ENCODE assay signal across 8 cellular contexts in the genomic region with DNA sequence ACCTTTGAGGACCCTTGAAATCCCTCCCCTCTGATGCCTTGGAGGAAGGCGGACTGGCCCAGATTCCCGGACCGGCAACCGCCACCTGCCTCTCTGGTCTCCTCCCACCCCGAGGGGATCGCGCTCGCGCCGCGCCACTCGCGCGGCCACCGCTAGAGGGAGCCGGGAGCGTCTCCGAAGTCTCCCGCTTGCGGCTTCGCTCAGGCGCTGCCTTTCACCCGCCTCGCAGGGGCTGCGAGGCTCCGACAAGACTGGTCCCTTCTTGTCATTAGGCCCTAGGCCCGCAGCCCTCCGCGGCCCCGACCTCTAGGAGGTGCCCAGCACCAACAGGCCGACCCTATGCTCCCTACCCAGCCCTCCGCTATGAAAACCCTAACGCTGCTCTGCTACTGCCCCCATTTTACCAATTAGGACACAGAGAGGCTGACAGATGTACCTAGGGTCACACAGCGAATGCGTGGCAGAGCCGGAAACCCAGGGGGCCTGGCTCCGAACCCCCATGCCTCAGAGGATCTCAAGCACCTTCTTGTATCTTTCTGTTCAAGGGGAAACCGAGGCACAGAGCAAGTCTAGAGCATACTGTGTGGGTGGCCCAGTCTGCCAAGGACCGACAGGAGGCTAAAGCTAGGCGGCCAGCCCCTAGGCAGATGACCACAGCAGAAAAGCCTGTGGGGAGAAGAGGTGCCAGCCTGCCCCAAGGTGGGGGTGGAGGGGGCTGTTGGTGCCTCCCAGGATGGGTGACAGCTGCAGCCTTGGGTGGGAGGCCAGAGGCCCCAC. TPM values are rescaled to one million over a fixed set of nuclear protein-coding genes. Genes with fewer than 3 reads are reported as not detected.
A peak's percentile ranks its signal among the peaks of the same experiment; 100 is the strongest.
DNase-seq lines count a peak whose midpoint lies in the region; ATAC-seq and TF ChIP-seq lines count a peak whose summit lies in the region.

No MANE protein-coding gene starts in this region.

- H3K27me3 ChIP-seq in CD4-positive, alpha-beta T cell (ENCODE audit: control insufficient read depth, insufficient read depth, low read length), result peaks cover 28% of the 10 kb centered on the region

- H3K4me3 ChIP-seq in HFF-Myc (replicated peaks; ENCODE audit: low read depth, low read length), result no peak overlapping the region

- TF ChIP-seq CTCF in CD4-positive, alpha-beta T cell (IDR thresholded peaks at IDR 0.05), result peak; percentile 77
- TF ChIP-seq CTCF in HFF-Myc (IDR thresholded peaks at IDR 0.05; ENCODE audit: low read depth, low read length, missing control alignments) (peak; percentile 98), mesothelial cell of epicardium (IDR thresholded peaks at IDR 0.05; ENCODE audit: unreplicated experiment) (peak; percentile 92)

- CTCF ChIA-PET in CD4-positive, alpha-beta T cell (lab: Charles Lee), result no interaction called here
- CTCF ChIA-PET in activated CD4-positive, alpha-beta memory T cell treated with anti-CD3 and anti-CD28 coated beads for 36 hours (lab: Charles Lee), result interaction anchor here (0.6 to 2.4 kb wide), 9 partner anchors 9 to 39 kb away, joined by 3 to 9 read pairs (median 5); no protein-coding TSS in a partner anchor

- no peaks in the 10 kb centered on the region for H3K9me3 Mint-ChIP-seq in CD4-positive, alpha-beta T cell
- H3K9me3 Mint-ChIP-seq in activated CD4-positive, alpha-beta memory T cell treated with anti-CD3 and anti-CD28 coated beads for 36 hours, result no peaks in the 10 kb centered on the region
- H3K9me3 Mint-ChIP-seq in mesothelial cell of epicardium, result no peaks in the 10 kb centered on the region

- peak overlapping the region; percentile 30 for H3K4me3 Mint-ChIP-seq in CD4-positive, alpha-beta T cell
- H3K4me3 Mint-ChIP-seq in activated CD4-positive, alpha-beta memory T cell treated with anti-CD3 and anti-CD28 coated beads for 36 hours, result no peak overlapping the region
- H3K4me3 Mint-ChIP-seq in mesothelial cell of epicardium, result no peak overlapping the region

- intact Hi-C loops in CD4-positive, alpha-beta T cell (cut with DNase I, micrococcal nuclease), result loop anchor here (1.0 to 2.0 kb wide), 2 partner anchors 33 kb away; no protein-coding TSS in a partner anchor
- intact Hi-C loops in activated CD4-positive, alpha-beta memory T cell treated with anti-CD3 and anti-CD28 coated beads for 36 hours (cut with micrococcal nuclease), result loop anchor here (1.0 kb wide), 1 partner anchor 33 kb away; no protein-coding TSS in a partner anchor

- ATAC-seq in CD4-positive, alpha-beta T cell (ENCODE audit: poor library complexity), result peak; percentile 92
- no peak for ATAC-seq in GM19328 (IDR thresholded peaks at IDR 0.05; ENCODE audit: unreplicated experiment)

- no peaks in the 10 kb centered on the region for H3K9me3 ChIP-seq in CD4-positive, alpha-beta T cell (ENCODE audit: control insufficient read depth, low read length)

- no peaks in the 10 kb centered on the region for H3K36me3 Mint-ChIP-seq in CD4-positive, alpha-beta T cell (ENCODE audit: low read depth)
- H3K36me3 Mint-ChIP-seq in activated CD4-positive, alpha-beta memory T cell treated with anti-CD3 and anti-CD28 coated beads for 36 hours, result no peaks in the 10 kb centered on the region
- H3K36me3 Mint-ChIP-seq in mesothelial cell of epicardium, result no peaks in the 10 kb centered on the region

- POLR2A ChIA-PET in CD4-positive, alpha-beta T cell (lab: Charles Lee), result no interaction called here
- POLR2A ChIA-PET in activated CD4-positive, alpha-beta memory T cell treated with anti-CD3 and anti-CD28 coated beads for 36 hours (lab: Charles Lee), result no interaction called here

- H3K27ac Mint-ChIP-seq in CD4-positive, alpha-beta T cell, result no peak overlapping the region
- H3K27ac Mint-ChIP-seq in activated CD4-positive, alpha-beta memory T cell treated with anti-CD3 and anti-CD28 coated beads for 36 hours, result no peak overlapping the region
- H3K27ac Mint-ChIP-seq in mesothelial cell of epicardium, result no peak overlapping the region

- H3K27me3 Mint-ChIP-seq in CD4-positive, alpha-beta T cell, result peaks cover 41% of the 10 kb centered on the region
- peaks cover 9% of the 10 kb centered on the region for H3K27me3 Mint-ChIP-seq in activated CD4-positive, alpha-beta memory T cell treated with anti-CD3 and anti-CD28 coated beads for 36 hours
- peaks cover 72% of the 10 kb centered on the region for H3K27me3 Mint-ChIP-seq in mesothelial cell of epicardium (ENCODE audit: low read depth)

- no peak overlapping the region for H3K27ac ChIP-seq in CD4-positive, alpha-beta T cell (ENCODE audit: low read depth, low read length)

- DNase-seq in CD4-positive, alpha-beta T cell, result peak; percentile 48 to 81 (median 66)
- DNase-seq in HFF-Myc (ENCODE audit: extremely low read depth, low read depth) (peak; percentile 3), NCI-H69 (lab: John Stamatoyannopoulos, UW) (peak; percentile 85), ecto neural progenitor cell (ENCODE audit: low spot score) (peak; percentile 91), mesothelial cell of epicardium (ENCODE audit: low spot score in 2 of 2, unreplicated experiment in 2 of 2) (peak; percentile 75 to 92)
- DNase-seq in activated CD4-positive, alpha-beta memory T cell treated with anti-CD3 and anti-CD28 coated beads for 36 hours, result peak; percentile 82
- peak; percentile 44 to 54 for DNase-seq in stimulated activated CD8-positive, alpha-beta memory T cell treated with anti-CD3 and anti-CD28 coated beads, Interleukin-2, amount 100 ng/mL, for 1 hour (ENCODE audit: low read depth in 2 of 2)

- H3K4me1 Mint-ChIP-seq in CD4-positive, alpha-beta T cell (ENCODE audit: low read depth), result no peaks in the 10 kb centered on the region
- no peaks in the 10 kb centered on the region for H3K4me1 Mint-ChIP-seq in activated CD4-positive, alpha-beta memory T cell treated with anti-CD3 and anti-CD28 coated beads for 36 hours (ENCODE audit: low read depth)
- no peaks in the 10 kb centered on the region for H3K4me1 Mint-ChIP-seq in mesothelial cell of epicardium

RNA-seq across cellular contexts. Expression of a gene that starts 21.4 kb away (rescaled TPM):
- total RNA-seq in CD4-positive, alpha-beta T cell, result not detected
- total RNA-seq in activated CD4-positive, alpha-beta memory T cell treated with anti-CD3 and anti-CD28 coated beads for 36 hours, result not detected
- not detected in 3 replicates for total RNA-seq in mesothelial cell of epicardium

Comparison
In these comparisons a context has a peak if more than half of its experiments do, and no peak if none do; other contexts are left out.
1. DNase-seq: peak in every context shown above with its lines; median percentile 91 in ecto neural progenitor cell; 85 in NCI-H69; 84 in mesothelial cell of epicardium; 82 in activated CD4-positive, alpha-beta memory T cell treated with anti-CD3 and anti-CD28 coated beads for 36 hours; 66 in CD4-positive, alpha-beta T cell; 49 in stimulated activated CD8-positive, alpha-beta memory T cell treated with anti-CD3 and anti-CD28 coated beads, Interleukin-2, amount 100 ng/mL, for 1 hour; 3 in HFF-Myc.